In genomic region chrX:29066516-29066915, GRCh38 we compare ENCODE assay signal across 1 cellular context.
TF ChIP-seq lines count a peak whose summit lies in the region.

No MANE protein-coding gene starts in this region.

TF ChIP-seq in IMR-90, 13 proteins besides CTCF, POLR2A, EP300 and RAD21 (continued from another document):
- no peak for TF ChIP-seq USF2 (IDR thresholded peaks at IDR 0.05; ENCODE audit: low read depth, low read length)
